ENCODE assay signal across 8 cellular contexts in genomic region chr14:61103541-61104339, GRCh38.
DNase-seq lines count a peak whose midpoint lies in the region; ATAC-seq and TF ChIP-seq lines count a peak whose summit lies in the region.

No MANE protein-coding gene starts in this region.

- no peak for TF ChIP-seq CTCF in MM.1S (IDR thresholded peaks at IDR 0.05; ENCODE audit: low read length)

- H3K4me3 ChIP-seq in SK-N-MC = 0 out of 2 replicates have a peak overlapping the region, but pooled peaks have one; percentile 9
- no peak overlapping the region for H3K4me3 ChIP-seq in neuron (ENCODE audit: low read length)
- no peak overlapping the region for H3K4me3 ChIP-seq in MM.1S (ENCODE audit: low read length)

- H3K9ac ChIP-seq in SK-N-MC (ENCODE audit: insufficient read length) (no peak overlapping the region), MM.1S (ENCODE audit: low read length) (no peak overlapping the region)

- no peaks in the 10 kb centered on the region for H3K9me3 ChIP-seq in SK-N-MC (ENCODE audit: low read depth, low read length)
- H3K9me3 ChIP-seq in neuron (ENCODE audit: low read length) = no peaks in the 10 kb centered on the region
- H3K9me3 ChIP-seq in MM.1S (replicated peaks; ENCODE audit: insufficient read depth, low read length) = no peaks in the 10 kb centered on the region

- peaks cover 35% of the 10 kb centered on the region for H3K4me1 ChIP-seq in neuron (ENCODE audit: insufficient read depth, low read length)
- H3K4me1 ChIP-seq in MM.1S (ENCODE audit: low read length) = peaks cover 16% of the 10 kb centered on the region

- H3F3A ChIP-seq in MM.1S (ENCODE audit: insufficient read depth, low read length) = no peaks in the 10 kb centered on the region

- H3K36me3 ChIP-seq in SK-N-MC (ENCODE audit: insufficient read depth, low read length) = no peaks in the 10 kb centered on the region
- H3K36me3 ChIP-seq in neuron (ENCODE audit: insufficient read depth, low read length) = no peaks in the 10 kb centered on the region
- H3K36me3 ChIP-seq in MM.1S (replicated peaks; ENCODE audit: insufficient read depth, low read length) = no peaks in the 10 kb centered on the region

- H3K79me2 ChIP-seq in MM.1S (ENCODE audit: low read length) = no peaks in the 10 kb centered on the region

- H3K9me2 ChIP-seq in MM.1S (replicated peaks; ENCODE audit: insufficient read depth, low read length) = no peaks in the 10 kb centered on the region

- H3K27me3 ChIP-seq in neuron (ENCODE audit: insufficient read depth, low read length) (no peaks in the 10 kb centered on the region), MM.1S (replicated peaks; ENCODE audit: insufficient read depth, low read length) (no peaks in the 10 kb centered on the region)

- H4K20me1 ChIP-seq in MM.1S (ENCODE audit: insufficient read depth, low read length) = no peaks in the 10 kb centered on the region

- H3K4me2 ChIP-seq in MM.1S (ENCODE audit: low read depth, low read length) = no peak overlapping the region

- peak; percentile 62 for ATAC-seq in HG03060 (IDR thresholded peaks at IDR 0.05; ENCODE audit: low read depth, unreplicated experiment)

- H3K27ac ChIP-seq in SK-N-MC (peak overlapping the region; percentile 91), MM.1S (ENCODE audit: low read length) (no peak overlapping the region)

- DNase-seq in activated naive CD4-positive, alpha-beta T cell treated with Interleukin-2 at 50 U/mL for 16 hours = peak; percentile 24
- DNase-seq in activated naive CD4-positive, alpha-beta T cell (lab: John Stamatoyannopoulos, UW) = no peak
- DNase-seq in SK-N-MC (ENCODE audit: low read depth, low spot score) (no peak), erythroblast (lab: John Stamatoyannopoulos, UW) (peak; percentile 4 to 65), MM.1S (no peak), NCI-H2081 treated with DMSO at 0.1 percent for 48 hours (lab: John Stamatoyannopoulos, UW) (no peak)

- no peak for TF ChIP-seq POLR2A in erythroblast (IDR thresholded peaks at IDR 0.05; ENCODE audit: low read length)

- peak overlapping the region; percentile 43 for H2AFZ ChIP-seq in neuron (ENCODE audit: low read depth, low read length)
- H2AFZ ChIP-seq in MM.1S (ENCODE audit: low read length) = no peak overlapping the region

Comparison
In these comparisons a context has a peak if more than half of its experiments do, and no peak if none do; other contexts are left out.
1. DNase-seq: peak in activated naive CD4-positive, alpha-beta T cell treated with Interleukin-2 at 50 U/mL for 16 hours (single experiment) and erythroblast (2 of 2); none in activated naive CD4-positive, alpha-beta T cell (0 of 4), SK-N-MC (single experiment), MM.1S (single experiment) and NCI-H2081 treated with DMSO at 0.1 percent for 48 hours (single experiment).